1 cellular context compared by ENCODE assay signal in the genomic region with DNA sequence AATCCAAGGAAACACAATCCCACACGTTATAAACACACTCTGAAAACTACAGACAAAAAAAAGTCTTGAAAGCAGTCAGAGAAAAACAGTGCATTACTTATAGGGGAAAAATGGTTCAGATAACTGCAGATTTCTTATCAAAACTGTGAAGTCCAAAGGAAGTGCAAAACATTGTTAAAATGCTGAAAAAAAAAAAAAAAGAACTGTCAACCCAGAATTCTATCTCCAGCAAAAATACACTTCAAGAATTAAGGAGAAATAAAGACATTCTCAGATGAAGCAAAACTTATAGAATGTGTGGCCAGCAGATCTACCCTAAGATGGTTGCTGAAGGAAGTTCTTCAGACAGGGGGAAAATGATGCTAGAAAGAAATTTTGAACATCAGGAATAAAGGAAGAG.
TF ChIP-seq lines count a peak whose summit lies in the region.

No MANE protein-coding gene starts in this region.

TF ChIP-seq in IMR-90, 13 proteins besides CTCF, POLR2A, EP300 and RAD21 (continued from another document):
- no peak for TF ChIP-seq CEBPB (IDR thresholded peaks at IDR 0.05; ENCODE audit: low read depth, low read length)
- no peak for TF ChIP-seq RCOR1 (IDR thresholded peaks at IDR 0.05; ENCODE audit: insufficient replicate concordance, low read length)
- TF ChIP-seq SMC3 (IDR thresholded peaks at IDR 0.05; ENCODE audit: low read depth, low read length) = no peak
- TF ChIP-seq RFX5 (IDR thresholded peaks at IDR 0.05; ENCODE audit: low read depth, low read length) = no peak
- no peak for TF ChIP-seq ELK1 (IDR thresholded peaks at IDR 0.05; ENCODE audit: borderline replicate concordance, low read depth, low read length)
- no peak for TF ChIP-seq FOS (IDR thresholded peaks at IDR 0.05; ENCODE audit: low read depth, low read length)
- no peak for TF ChIP-seq NFE2L2 (IDR thresholded peaks at IDR 0.05; ENCODE audit: low read depth, low read length)
- no peak for TF ChIP-seq MXI1 (IDR thresholded peaks at IDR 0.05; ENCODE audit: borderline replicate concordance, low read depth, low read length)
